ENCODE assay signal across 7 cellular contexts in the genomic region with DNA sequence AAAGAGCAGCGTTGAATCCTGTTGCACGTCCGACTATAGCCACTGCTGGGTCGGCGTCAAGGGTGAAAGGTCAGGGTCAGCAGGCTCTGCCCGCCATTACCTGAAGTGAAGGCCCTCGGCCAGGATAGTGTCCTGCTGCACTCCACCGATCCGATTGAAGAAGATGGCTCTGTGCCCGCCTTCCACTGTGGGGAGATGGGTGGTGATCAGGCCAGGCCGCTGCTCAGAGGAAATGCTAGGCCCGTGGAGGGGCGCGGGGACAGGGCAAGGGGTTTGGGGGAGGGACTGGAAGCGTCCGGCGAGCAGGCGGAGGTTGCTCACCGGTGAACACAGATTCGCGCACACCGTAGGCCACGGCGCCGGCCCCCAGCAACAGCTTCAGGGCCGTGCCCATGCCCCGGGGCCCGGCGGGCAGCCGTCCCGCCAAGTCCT. TPM values are rescaled to one million over a fixed set of nuclear protein-coding genes. Genes with fewer than 3 reads are reported as not detected.
DNase-seq lines count a peak whose midpoint lies in the region; ATAC-seq lines count a peak whose summit lies in the region.
"Had no signal": no experiment of that assay in that cellular context is flagged by ENCODE, and none has a peak within 500 bp of the region (broad histone marks: within the 10 kb centered on the region; RNA-seq: fewer than 3 reads in every experiment).

No MANE protein-coding gene starts in this region.

- no peaks in the 10 kb centered on the region for H3K27me3 Mint-ChIP-seq in activated T-cell treated with anti-CD3 and anti-CD28 coated beads, Interleukin-2, amount 50 U/mL, for 4 hours (ENCODE audit: low read depth)

- ATAC-seq in activated T-cell treated with anti-CD3 and anti-CD28 coated beads, Interleukin-2, amount 50 U/mL, for 4 hours = peak; percentile 24 to 36
- peak; percentile 13 to 41 for ATAC-seq in activated naive CD4-positive, alpha-beta T cell treated with anti-CD3 and anti-CD28 coated beads, Interleukin-2, amount 50 U/mL, for 72 hours

- H3K27me3 ChIP-seq in mononuclear cell (ENCODE audit: insufficient read depth, low read length) = no peaks in the 10 kb centered on the region

- no peaks in the 10 kb centered on the region for H3K9me3 ChIP-seq in mononuclear cell (ENCODE audit: low read depth, low read length)

- peaks cover 40% of the 10 kb centered on the region for H3K36me3 Mint-ChIP-seq in activated T-cell treated with anti-CD3 and anti-CD28 coated beads, Interleukin-2, amount 50 U/mL, for 4 hours (ENCODE audit: insufficient read depth)
- peaks cover 52 to 68% of the 10 kb centered on the region in 2 donors for H3K36me3 Mint-ChIP-seq in activated naive CD4-positive, alpha-beta T cell treated with anti-CD3 and anti-CD28 coated beads, Interleukin-2, amount 50 U/mL, for 72 hours

- peaks cover 32% of the 10 kb centered on the region for H3K4me1 ChIP-seq in mononuclear cell (ENCODE audit: insufficient read depth, low read length)

- peak overlapping the region; percentile 100 for H3K4me3 ChIP-seq in mononuclear cell (ENCODE audit: low read length)

- H3K4me3 Mint-ChIP-seq in activated T-cell treated with anti-CD3 and anti-CD28 coated beads, Interleukin-2, amount 50 U/mL, for 4 hours = peak overlapping the region; percentile 100

- H3K27ac Mint-ChIP-seq in activated naive CD4-positive, alpha-beta T cell treated with anti-CD3 and anti-CD28 coated beads, Interleukin-2, amount 50 U/mL, for 72 hours = peak overlapping the region; percentile 90 to 100

- peaks cover 53% of the 10 kb centered on the region for H3K4me1 Mint-ChIP-seq in activated T-cell treated with anti-CD3 and anti-CD28 coated beads, Interleukin-2, amount 50 U/mL, for 4 hours (ENCODE audit: low read depth)

- peak; percentile 26 for DNase-seq in activated T-cell treated with anti-CD3 and anti-CD28 coated beads, Interleukin-2, amount 50 U/mL, for 4 hours
- DNase-seq in activated T-cell treated with anti-CD3 and anti-CD28 coated beads, Interleukin-2, amount 50 U/mL, for 48 hours = no peak
- no peak for DNase-seq in activated naive CD4-positive, alpha-beta T cell treated with anti-CD3 and anti-CD28 coated beads, Interleukin-2, amount 50 U/mL, for 72 hours (ENCODE audit: low spot score in 2 of 2)
- DNase-seq in putamen (ENCODE audit: low spot score) (no peak), NCI-H82 treated with DMSO at 0.1 percent for 48 hours (lab: John Stamatoyannopoulos, UW; ENCODE audit: unreplicated experiment) (no peak)

- no peaks in the 10 kb centered on the region for H3K9me3 Mint-ChIP-seq in activated T-cell treated with anti-CD3 and anti-CD28 coated beads, Interleukin-2, amount 50 U/mL, for 4 hours
- H3K9me3 Mint-ChIP-seq in activated naive CD4-positive, alpha-beta T cell treated with anti-CD3 and anti-CD28 coated beads, Interleukin-2, amount 50 U/mL, for 72 hours = no peaks in the 10 kb centered on the region

RNA-seq across cellular contexts. Expression of a gene that starts 0.4 kb away (rescaled TPM):
- 100 to 1,000 TPM; 619 to 718 (median 635) TPM for total RNA-seq in activated T-cell treated with anti-CD3 and anti-CD28 coated beads, Interleukin-2, amount 50 U/mL, for 4 hours
- total RNA-seq in activated naive CD4-positive, alpha-beta T cell treated with anti-CD3 and anti-CD28 coated beads, Interleukin-2, amount 50 U/mL, for 72 hours = 100 to 1,000 TPM; 387 to 423 TPM
- 131 TPM for total RNA-seq in mononuclear cell

RNA-seq across cellular contexts. Expression of a gene that starts 0.6 kb away (rescaled TPM):
- 100 to 1,000 TPM; 215 to 254 (median 223) TPM for total RNA-seq in activated T-cell treated with anti-CD3 and anti-CD28 coated beads, Interleukin-2, amount 50 U/mL, for 4 hours
- 10 to 100 TPM; 69.0 to 76.3 TPM for total RNA-seq in activated naive CD4-positive, alpha-beta T cell treated with anti-CD3 and anti-CD28 coated beads, Interleukin-2, amount 50 U/mL, for 72 hours
- 30.6 TPM for total RNA-seq in mononuclear cell

RNA-seq across cellular contexts. Expression of a gene that starts 19.0 kb away (rescaled TPM):
- total RNA-seq in activated T-cell treated with anti-CD3 and anti-CD28 coated beads, Interleukin-2, amount 50 U/mL, for 4 hours = 100 to 1,000 TPM; 309 to 404 (median 401) TPM
- total RNA-seq in activated naive CD4-positive, alpha-beta T cell treated with anti-CD3 and anti-CD28 coated beads, Interleukin-2, amount 50 U/mL, for 72 hours = 100 to 1,000 TPM; 320 to 609 TPM
- total RNA-seq in mononuclear cell = 99.9 TPM

RNA-seq across cellular contexts. Expression of a gene that starts 26.3 kb away (rescaled TPM):
- total RNA-seq in activated T-cell treated with anti-CD3 and anti-CD28 coated beads, Interleukin-2, amount 50 U/mL, for 4 hours = 100 to 1,000 TPM; 180 to 190 (median 184) TPM
- 100 to 1,000 TPM; 229 to 609 TPM for total RNA-seq in activated naive CD4-positive, alpha-beta T cell treated with anti-CD3 and anti-CD28 coated beads, Interleukin-2, amount 50 U/mL, for 72 hours
- 274 TPM for total RNA-seq in mononuclear cell

RNA-seq across cellular contexts. Expression of a gene that starts 26.5 kb away (rescaled TPM):
- total RNA-seq in activated T-cell treated with anti-CD3 and anti-CD28 coated beads, Interleukin-2, amount 50 U/mL, for 4 hours = not detected
- not detected for total RNA-seq in activated naive CD4-positive, alpha-beta T cell treated with anti-CD3 and anti-CD28 coated beads, Interleukin-2, amount 50 U/mL, for 72 hours
- not detected for total RNA-seq in mononuclear cell
- total RNA-seq: renal cortical epithelial cell had no signal
